8 cellular contexts compared by ENCODE assay signal in genomic region chr1:42333662-42334239, GRCh38. TPM values are rescaled to one million over a fixed set of nuclear protein-coding genes. Genes with fewer than 3 reads are reported as not detected.
DNase-seq lines count a peak whose midpoint lies in the region; ATAC-seq and TF ChIP-seq lines count a peak whose summit lies in the region.

No MANE protein-coding gene starts in this region.

- DNase-seq in cardiac muscle cell (ENCODE audit: low read depth in 1 of 2, low spot score in 1 of 2) (no peak), cardiac septum (ENCODE audit: low spot score) (no peak), PC-9 (no peak), retina (peak; percentile 18), NCI-H1436 treated with DMSO at 0.1 percent for 48 hours (lab: John Stamatoyannopoulos, UW) (no peak)
- DNase-seq in activated effector memory CD4-positive, alpha-beta T cell treated with Interleukin-2 at 50 U/mL for 16 hours: no peak

- peak overlapping the region; percentile 50; the same call in 1 of the 2 replicates for H2AFZ ChIP-seq in PC-9

- intact Hi-C loops in cardiac septum (cut with DNase I) (loop anchor here (2.0 to 10.0 kb wide), 4 partner anchors 13 to 299 kb away; partner anchors contain the start of genes PPCS and ZMYND12), PC-9 (cut with micrococcal nuclease; ENCODE audit: unreplicated experiment) (loop anchor here (5.0 to 10.0 kb wide), 3 partner anchors 66 to 351 kb away; partner anchors contain the start of gene YBX1)

- BruUV-seq in PC-9 (replicated peaks; lab: Mats Ljungman, UMichigan): TSS peak; percentile 37

- H3K9me3 ChIP-seq in cardiac muscle cell (ENCODE audit: low read depth): no peaks in the 10 kb centered on the region
- no peaks in the 10 kb centered on the region for H3K9me3 ChIP-seq in PC-9 (ENCODE audit: insufficient read depth, low read depth)
- no peaks in the 10 kb centered on the region for H3K9me3 ChIP-seq in esophagus (ENCODE audit: control insufficient read depth in 2 of 2, insufficient read depth in 1 of 2, low read depth in 1 of 2, low read length in 1 of 2)

- no peaks in the 10 kb centered on the region for H3K9me2 ChIP-seq in PC-9 (ENCODE audit: insufficient read depth)

- H3K4me3 ChIP-seq in cardiac muscle cell (peak overlapping the region; percentile 67), PC-9 (peak overlapping the region; percentile 85), esophagus (ENCODE audit: low read depth in 1 of 2, low read length in 2 of 2) (peak overlapping the region; percentile 83 to 96)

- TF ChIP-seq CTCF in cardiac muscle cell (IDR thresholded peaks at IDR 0.05; ENCODE audit: low read depth, low read length): no peak
- no peak for TF ChIP-seq CTCF in PC-9 (conservative IDR thresholded peaks at IDR 0.05)

- peaks cover 32% of the 10 kb centered on the region for H3K4me1 ChIP-seq in cardiac muscle cell (ENCODE audit: low read depth)
- peaks cover 44% of the 10 kb centered on the region for H3K4me1 ChIP-seq in PC-9 (replicated peaks; ENCODE audit: insufficient read depth)
- no peaks in the 10 kb centered on the region for H3K4me1 ChIP-seq in esophagus (ENCODE audit: control insufficient read depth in 2 of 2, insufficient read depth in 2 of 2, low read length in 1 of 2)

- peak overlapping the region; percentile 89 for H3K4me2 ChIP-seq in PC-9

- peaks cover 81% of the 10 kb centered on the region for H3K79me2 ChIP-seq in PC-9 (ENCODE audit: low read depth)

- POLR2A ChIA-PET in PC-9 (lab: Charles Lee; ENCODE audit: unreplicated experiment): interaction anchor here (0.5 kb wide), 1 partner anchor 626 kb away, joined by 6 read pairs; no protein-coding TSS in a partner anchor

- H3K27me3 ChIP-seq in cardiac muscle cell: no peaks in the 10 kb centered on the region
- no peaks in the 10 kb centered on the region for H3K27me3 ChIP-seq in PC-9 (ENCODE audit: insufficient read depth, low read depth)
- no peaks in the 10 kb centered on the region for H3K27me3 ChIP-seq in esophagus (ENCODE audit: control insufficient read depth in 1 of 2, insufficient read depth in 2 of 2, low read length in 2 of 2)

- no peak for ATAC-seq in HG02798 (IDR thresholded peaks at IDR 0.05; ENCODE audit: poor library complexity, unreplicated experiment)

- CTCF ChIA-PET in PC-9 (lab: Charles Lee): interaction anchor here (0.5 to 0.8 kb wide), 3 partner anchors 125 to 448 kb away, joined by 3 to 14 read pairs (median 3); no protein-coding TSS in a partner anchor

- H3K27ac ChIP-seq in cardiac muscle cell (peak overlapping the region; percentile 92), PC-9 (peak overlapping the region; percentile 84), esophagus (ENCODE audit: low read depth in 2 of 2, low read length in 1 of 2) (peak overlapping the region in 1 of 2 donors; percentile 97)

- peaks cover 27% of the 10 kb centered on the region for H3F3A ChIP-seq in PC-9 (ENCODE audit: insufficient read depth, low read depth)

- no peaks in the 10 kb centered on the region for H3K36me3 ChIP-seq in cardiac muscle cell
- H3K36me3 ChIP-seq in PC-9 (ENCODE audit: low read depth): peaks cover 4% of the 10 kb centered on the region; the same call in 1 of the 2 replicates
- H3K36me3 ChIP-seq in esophagus (ENCODE audit: control insufficient read depth in 2 of 2, insufficient read depth in 2 of 2, low read length in 1 of 2): no peaks in the 10 kb centered on the region

- 4 to 7% methylated on average over 6 of the region's 6 CpGs for WGBS in esophagus, 2 donors

- peaks cover 51% of the 10 kb centered on the region for H4K20me1 ChIP-seq in PC-9 (ENCODE audit: insufficient read depth)

RNA-seq across cellular contexts. Expression of gene FOXJ3, which starts 1.3 kb away (rescaled TPM):
- total RNA-seq in cardiac muscle cell: 28.5 and 54.1 TPM in 2 replicates
- polyA plus RNA-seq in cardiac muscle cell: 25.4 and 39.1 TPM in 2 replicates
- 46.2 TPM for total RNA-seq in cardiac septum
- total RNA-seq in PC-9 (2021): 46.7 and 60.4 TPM in 2 replicates
- polyA plus RNA-seq in esophagus: 1 to 10 TPM; 7.0 to 8.8 TPM

RNA-seq across cellular contexts. Expression of gene RIMKLA, which starts 46.8 kb away (rescaled TPM):
- 8.1 and 14.9 TPM in 2 replicates for total RNA-seq in cardiac muscle cell
- polyA plus RNA-seq in cardiac muscle cell: 16.3 and 21.8 TPM in 2 replicates
- 7.6 TPM for total RNA-seq in cardiac septum
- 0.35 and 0.48 TPM in 2 replicates for total RNA-seq in PC-9 (2021)
- polyA plus RNA-seq in esophagus: under 1 TPM; 0.06 to 0.12 TPM
